In genomic region chr6:104682722-104683643, GRCh38 we compare ENCODE assay signal across 8 cellular contexts.
DNase-seq lines count a peak whose midpoint lies in the region; ATAC-seq and TF ChIP-seq lines count a peak whose summit lies in the region.

No MANE protein-coding gene starts in this region.

- no peaks in the 10 kb centered on the region for H3F3A ChIP-seq in OCI-LY1 (ENCODE audit: insufficient read depth, low read length)

- DNase-seq in AG10803 (ENCODE audit: low read depth) = peak; percentile 50
- DNase-seq in activated T-cell treated with anti-CD3 and anti-CD28 coated beads, Interleukin-2, amount 50 U/mL, for 1 hour = peak; percentile 64
- DNase-seq in foreskin melanocyte = peak; percentile 38
- peak; percentile 36 to 54 for DNase-seq in psoas muscle
- DNase-seq in NCI-H774 (lab: John Stamatoyannopoulos, UW) = no peak

- intact Hi-C loops in psoas muscle (cut with DNase I) = loop anchor here (5.0 to 10.0 kb wide), 2 partner anchors 82 to 89 kb away; no protein-coding TSS in a partner anchor

- ATAC-seq in GM18868 (IDR thresholded peaks at IDR 0.05; ENCODE audit: unreplicated experiment) (peak; percentile 78), HG03095 (IDR thresholded peaks at IDR 0.05; ENCODE audit: unreplicated experiment) (peak; percentile 70), psoas muscle (no peak)

- H3K4me3 ChIP-seq in AG10803 (ENCODE audit: low read length) (no peak overlapping the region), OCI-LY1 (ENCODE audit: low read depth, low read length, poor library complexity, severe bottlenecking) (no peak overlapping the region), psoas muscle (no peak overlapping the region)

- no peaks in the 10 kb centered on the region for H3K79me2 ChIP-seq in OCI-LY1 (ENCODE audit: insufficient read depth, low read length)

- 57 to 62% (median 59%) methylated on average over 15 of the region's 15 CpGs for WGBS in psoas muscle, 3 donors

- H3K9me3 ChIP-seq in OCI-LY1 (ENCODE audit: low read length) (no peaks in the 10 kb centered on the region), psoas muscle (peaks cover 2% of the 10 kb centered on the region)

- H3K9me2 ChIP-seq in OCI-LY1 (ENCODE audit: low read depth, low read length) = no peaks in the 10 kb centered on the region

- H3K4me1 ChIP-seq in OCI-LY1 (ENCODE audit: insufficient read depth, low read length, severe bottlenecking) (no peaks in the 10 kb centered on the region), psoas muscle (no peaks in the 10 kb centered on the region)

- no peak overlapping the region for H3K27ac ChIP-seq in OCI-LY1 (ENCODE audit: low read depth, low read length, poor library complexity, severe bottlenecking)
- no peak overlapping the region for H3K27ac ChIP-seq in psoas muscle

- no peak overlapping the region for H3K9ac ChIP-seq in OCI-LY1 (ENCODE audit: low read length)

- no peaks in the 10 kb centered on the region for H3K27me3 ChIP-seq in OCI-LY1 (ENCODE audit: insufficient read depth, low read length)
- no peaks in the 10 kb centered on the region for H3K27me3 ChIP-seq in psoas muscle (ENCODE audit: insufficient read depth in 3 of 3, low read length in 2 of 3)

- H3K4me2 ChIP-seq in OCI-LY1 (ENCODE audit: low read length) = no peak overlapping the region

- no peaks in the 10 kb centered on the region for H4K20me1 ChIP-seq in OCI-LY1 (ENCODE audit: insufficient read depth, low read length)

- H2AFZ ChIP-seq in OCI-LY1 (ENCODE audit: low read length) = 0 out of 2 replicates have a peak overlapping the region, but pooled peaks have one; percentile 67

- H3K36me3 ChIP-seq in OCI-LY1 (ENCODE audit: insufficient read depth, low read length) (no peaks in the 10 kb centered on the region), psoas muscle (ENCODE audit: insufficient read depth in 1 of 2, low read depth in 1 of 2) (no peaks in the 10 kb centered on the region)

- TF ChIP-seq CTCF in AG10803 (conservative IDR thresholded peaks at IDR 0.05; ENCODE audit: low read length) = peak; percentile 87
- peak; percentile 94 for TF ChIP-seq CTCF in OCI-LY1 (IDR thresholded peaks at IDR 0.05; ENCODE audit: low read length)
- peak; percentile 60 for TF ChIP-seq CTCF in psoas muscle (IDR thresholded peaks at IDR 0.05)

Comparison
In these comparisons a context has a peak if more than half of its experiments do, and no peak if none do; other contexts are left out.
1. ATAC-seq: peak in GM18868 (single experiment) and HG03095 (single experiment); none in psoas muscle (0 of 4).
2. Peak in every context shown above with its lines, with median percentiles within 50 percentile points of each other: CTCF ChIP-seq.